ENCODE assay signal across 12 cellular contexts in genomic region chr2:54422072-54422581, GRCh38.
A peak's percentile ranks its signal among the peaks of the same experiment; 100 is the strongest.
DNase-seq lines count a peak whose midpoint lies in the region; ATAC-seq and TF ChIP-seq lines count a peak whose summit lies in the region.
"Had no signal": no experiment of that assay in that cellular context is flagged by ENCODE, and none has a peak within 500 bp of the region (broad histone marks: within the 10 kb centered on the region; RNA-seq: fewer than 3 reads in every experiment).

No MANE protein-coding gene starts in this region.

- no peak for TF ChIP-seq POLR2A in NB4 (IDR thresholded peaks at IDR 0.05; ENCODE audit: extremely low read depth, insufficient read length)

- no peaks in the 10 kb centered on the region for H3K27me3 ChIP-seq in effector memory CD4-positive, alpha-beta T cell (replicated peaks; ENCODE audit: control insufficient read depth, insufficient read depth, low read length, poor library complexity, severe bottlenecking)
- H3K27me3 ChIP-seq: pancreas, uterus had no signal

- no peak overlapping the region for H3K4me3 ChIP-seq in NB4 (ENCODE audit: low read depth, low read length)
- peak overlapping the region; percentile 23 for H3K4me3 ChIP-seq in effector memory CD4-positive, alpha-beta T cell (ENCODE audit: insufficient read depth, low read depth, low read length, poor library complexity, severe bottlenecking)
- H3K4me3 ChIP-seq: pancreas, SK-N-MC, uterus had no signal

- no peaks in the 10 kb centered on the region for H3K4me1 ChIP-seq in effector memory CD4-positive, alpha-beta T cell (ENCODE audit: control insufficient read depth, insufficient read depth, low read length, poor library complexity, severe bottlenecking)
- H3K4me1 ChIP-seq: pancreas, uterus had no signal

- no peak for TF ChIP-seq CTCF in NB4 (IDR thresholded peaks at IDR 0.05; ENCODE audit: low read depth, low read length)

- DNase-seq in NB4 (ENCODE audit: low read depth) (peak; percentile 21), COLO668 (lab: John Stamatoyannopoulos, UW; ENCODE audit: unreplicated experiment) (no peak), NCI-H187 (lab: John Stamatoyannopoulos, UW) (no peak)
- DNase-seq in activated CD8-positive, alpha-beta memory T cell treated with anti-CD3 and anti-CD28 coated beads, Interleukin-2, amount 50 U/mL, for 4 hours: peak; percentile 22
- DNase-seq in effector memory CD4-positive, alpha-beta T cell: peak in 1 of 3 donors; percentile 6
- peak in 4 of 6 experiments; percentile 7 to 48 (median 36) for DNase-seq in stimulated activated naive CD4-positive, alpha-beta T cell (lab: John Stamatoyannopoulos, UW)
- DNase-seq: dermis blood vessel endothelial cell, left ventricle myocardium superior, pancreas, uterus had no signal

- no peaks in the 10 kb centered on the region for H3K36me3 ChIP-seq in effector memory CD4-positive, alpha-beta T cell (ENCODE audit: control insufficient read depth, insufficient read depth, low read length)
- H3K36me3 ChIP-seq: pancreas, uterus had no signal

- no peaks in the 10 kb centered on the region for H3K9me3 ChIP-seq in effector memory CD4-positive, alpha-beta T cell (ENCODE audit: control insufficient read depth, low read length)
- H3K9me3 ChIP-seq: pancreas, uterus had no signal

- no peak for ATAC-seq in HG03196 (IDR thresholded peaks at IDR 0.05; ENCODE audit: unreplicated experiment)
- ATAC-seq: left ventricle myocardium superior, pancreas had no signal

- no peak overlapping the region for H3K27ac ChIP-seq in effector memory CD4-positive, alpha-beta T cell (ENCODE audit: insufficient read depth, low read length, poor library complexity, severe bottlenecking)
- H3K27ac ChIP-seq: pancreas, SK-N-MC, uterus had no signal

Comparison
In these comparisons a context has a peak if more than half of its experiments do, and no peak if none do; other contexts are left out.
1. DNase-seq: peak in NB4 (single experiment), activated CD8-positive, alpha-beta memory T cell treated with anti-CD3 and anti-CD28 coated beads, Interleukin-2, amount 50 U/mL, for 4 hours (single experiment) and stimulated activated naive CD4-positive, alpha-beta T cell (4 of 6); none in COLO668 (single experiment) and NCI-H187 (0 of 2).